In the genomic region with DNA sequence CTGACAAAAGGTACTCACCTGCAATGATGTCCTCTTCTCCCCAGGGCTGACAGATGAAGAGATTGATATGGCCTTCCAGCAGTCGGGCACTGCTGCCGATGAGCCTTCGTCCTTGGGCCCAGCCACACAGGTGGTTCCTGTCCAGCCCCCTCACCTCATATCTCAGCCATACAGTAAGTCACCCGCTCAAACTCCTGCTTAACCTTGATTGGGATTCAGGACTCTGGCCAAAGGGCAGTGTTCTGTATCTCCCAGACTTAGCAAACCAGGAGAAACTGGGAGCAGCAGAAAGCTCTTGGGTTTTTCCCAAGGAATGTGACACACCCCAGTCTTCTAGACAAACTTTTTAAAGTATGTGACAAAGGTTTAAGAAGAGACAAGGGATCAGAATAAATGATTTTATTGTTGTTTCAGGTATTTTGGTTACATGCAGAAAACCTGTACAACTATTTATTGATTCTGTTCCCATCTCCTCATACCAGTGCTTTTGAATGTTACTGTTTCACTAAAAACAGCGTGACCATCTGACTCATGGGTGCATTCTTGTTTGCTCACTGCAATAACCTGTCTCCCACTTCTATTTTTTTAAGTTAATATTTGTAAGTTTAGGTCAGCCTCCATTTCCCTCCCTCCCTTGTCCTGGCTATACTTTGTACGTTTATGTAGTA, we compare ENCODE assay signal across 14 cellular contexts.
DNase-seq lines count a peak whose midpoint lies in the region; ATAC-seq and TF ChIP-seq lines count a peak whose summit lies in the region.
"Had no signal": no experiment of that assay in that cellular context is flagged by ENCODE, and none has a peak within 500 bp of the region (broad histone marks: within the 10 kb centered on the region; RNA-seq: fewer than 3 reads in every experiment).

No MANE protein-coding gene starts in this region.

- no CpG with 5 or more reads among the region's 6 CpGs for WGBS in IMR-90 (ENCODE audit: extremely low coverage in 2 of 2, insufficient read length in 1 of 2), 2 experiments
- WGBS in mesenchymal stem cell, result 90% methylated on average over 4 of the region's 6 CpGs

- intact Hi-C loops in IMR-90 (cut with micrococcal nuclease), result loop anchor here (2.0 kb wide), 1 partner anchor 69 kb away; no protein-coding TSS in a partner anchor
- intact Hi-C loops in CD4-positive, alpha-beta memory T cell (cut with micrococcal nuclease), result no loop called here

- in situ Hi-C loops in ACHN (cut with HindIII; ENCODE audit: low pct_ligation_motif_present, low pct_unique_long_range_greater_than_20kb, low sequenced_read_pairs) (no loop called here), IMR-90 (cut with MboI; ENCODE audit: low sequenced_read_pairs) (no loop called here), HAP-1 (cut with MboI; ENCODE audit: low sequenced_read_pairs) (no loop called here)

- TF ChIP-seq RAD21 in IMR-90 (IDR thresholded peaks at IDR 0.05; ENCODE audit: low read length), result no peak

- no peaks in the 10 kb centered on the region for H4K20me1 ChIP-seq in IMR-90 (ENCODE audit: insufficient read depth, low read length)

- peak overlapping the region; percentile 84 for H2AK5ac ChIP-seq in IMR-90 (ENCODE audit: low read depth, low read length)
- peak overlapping the region; percentile 93 for H2AK5ac ChIP-seq in mesenchymal stem cell (ENCODE audit: low read length, severe bottlenecking)

- H2BK15ac ChIP-seq in IMR-90 (ENCODE audit: low read depth, low read length) (peak overlapping the region; percentile 79; the same call in 2 of the 3 replicates), mesenchymal stem cell (ENCODE audit: low read depth, poor library complexity, severe bottlenecking) (no peak overlapping the region)

- dilution Hi-C loops in IMR-90 (cut with HindIII; ENCODE audit: low sequenced_read_pairs, unreplicated experiment), result no loop called here

- TF ChIP-seq POLR2A in IMR-90 (IDR thresholded peaks at IDR 0.05; ENCODE audit: low read depth, low read length), result no peak

- H3K4me1 ChIP-seq in IMR-90 (ENCODE audit: control insufficient read depth, insufficient read depth, low read length), result peaks cover 19% of the 10 kb centered on the region
- H3K4me1 ChIP-seq in mesenchymal stem cell (ENCODE audit: control insufficient read depth, insufficient read depth, low read depth, low read length), result peaks cover 21% of the 10 kb centered on the region
- no peaks in the 10 kb centered on the region for H3K4me1 ChIP-seq in CD4-positive, alpha-beta memory T cell (ENCODE audit: insufficient read depth, low read length)
- peaks cover 8% of the 10 kb centered on the region for H3K4me1 ChIP-seq in HAP-1

- H2BK12ac ChIP-seq in mesenchymal stem cell (ENCODE audit: low read length in 2 of 2), result no peak overlapping the region

- no peaks in the 10 kb centered on the region for H3K4me1 Mint-ChIP-seq in CD4-positive, alpha-beta memory T cell
- peaks cover 0 to 1% of the 10 kb centered on the region in 2 donors for H3K4me1 Mint-ChIP-seq in immature natural killer cell

- H4K5ac ChIP-seq in IMR-90 (ENCODE audit: low read depth, low read length), result peak overlapping the region; percentile 77; the same call in 1 of the 2 replicates

- H3K23ac ChIP-seq in IMR-90 (ENCODE audit: low read depth, low read length) (peak overlapping the region; percentile 23), mesenchymal stem cell (ENCODE audit: low read length in 2 of 2) (no peak overlapping the region)

- H2BK5ac ChIP-seq in IMR-90 (ENCODE audit: low read depth, low read length, poor library complexity, severe bottlenecking) (peak overlapping the region; percentile 89), mesenchymal stem cell (ENCODE audit: low read depth, low read length, poor library complexity, severe bottlenecking) (peak overlapping the region; percentile 83)

- H3K79me1 ChIP-seq in IMR-90 (ENCODE audit: low read depth in 1 of 2, low read length in 2 of 2), result peaks cover 6 to 26% of the 10 kb centered on the region in 2 experiments; a peak in 2 of 4 replicates
- H3K79me1 ChIP-seq in mesenchymal stem cell (replicated peaks; ENCODE audit: low read length, poor library complexity, severe bottlenecking), result peaks cover 24% of the 10 kb centered on the region

- H4K91ac ChIP-seq in IMR-90 (ENCODE audit: insufficient read depth, low read depth, low read length), result peak overlapping the region; percentile 83
- no peak overlapping the region for H4K91ac ChIP-seq in mesenchymal stem cell (ENCODE audit: low read length)

- peaks cover 18% of the 10 kb centered on the region for H3K9me1 ChIP-seq in IMR-90 (ENCODE audit: insufficient read depth, low read length)

- POLR2A ChIA-PET in IMR-90 (lab: Charles Lee; ENCODE audit: unreplicated experiment), result no interaction called here
- POLR2A ChIA-PET in CD4-positive, alpha-beta memory T cell (lab: Charles Lee; ENCODE audit: partially characterized antibody), result no interaction called here

- peak overlapping the region; percentile 51 for H2AK9ac ChIP-seq in IMR-90 (replicated peaks; ENCODE audit: low read depth, low read length, poor library complexity)

- H3K27me3 ChIP-seq in IMR-90 (ENCODE audit: control insufficient read depth, insufficient read depth, low read length) (no peaks in the 10 kb centered on the region), mesenchymal stem cell (ENCODE audit: control insufficient read depth in 1 of 2, insufficient read depth in 1 of 2, low read length in 2 of 2) (no peaks in the 10 kb centered on the region), HAP-1 (ENCODE audit: low read depth) (no peaks in the 10 kb centered on the region)
- H3K27me3 ChIP-seq in CD4-positive, alpha-beta memory T cell (ENCODE audit: insufficient read depth, low read length), result no peaks in the 10 kb centered on the region

- H3K14ac ChIP-seq in IMR-90 (replicated peaks; ENCODE audit: low read depth, low read length), result peak overlapping the region; percentile 80
- H3K14ac ChIP-seq in mesenchymal stem cell (ENCODE audit: low read length in 2 of 2), result peak overlapping the region in 1 of 2 experiments; percentile 11

- no peaks in the 10 kb centered on the region for H3K9me3 ChIP-seq in IMR-90 (ENCODE audit: control insufficient read depth, insufficient read depth, low read length)
- no peaks in the 10 kb centered on the region for H3K9me3 ChIP-seq in mesenchymal stem cell (ENCODE audit: control insufficient read depth, low read length)
- no peaks in the 10 kb centered on the region for H3K9me3 ChIP-seq in CD4-positive, alpha-beta memory T cell (ENCODE audit: control insufficient read depth in 1 of 2, low read length in 2 of 2)
- H3K9me3 ChIP-seq in HAP-1, result no peaks in the 10 kb centered on the region

- peak overlapping the region in 1 of 7 donors; percentile 52 for H3K27ac Mint-ChIP-seq in CD4-positive, alpha-beta memory T cell
- H3K27ac Mint-ChIP-seq in immature natural killer cell, result no peak overlapping the region
- H3K27ac Mint-ChIP-seq: B cell had no signal

- H3K4me2 ChIP-seq in IMR-90 (ENCODE audit: low read depth, low read length) (peak overlapping the region; percentile 44; the same call in 1 of the 2 replicates), mesenchymal stem cell (ENCODE audit: low read length, poor library complexity, severe bottlenecking) (peak overlapping the region; percentile 3)

- no peak overlapping the region for H3K4me3 Mint-ChIP-seq in CD4-positive, alpha-beta memory T cell
- no peak overlapping the region for H3K4me3 Mint-ChIP-seq in immature natural killer cell
- H3K4me3 Mint-ChIP-seq: B cell had no signal

- no peak for TF ChIP-seq CTCF in IMR-90 (conservative IDR thresholded peaks at IDR 0.05; ENCODE audit: low read depth, low read length)
- TF ChIP-seq CTCF in cardiac fibroblast (IDR thresholded peaks at IDR 0.05; ENCODE audit: low read depth, low read length), result no peak

- BruUV-seq in IMR-90 (replicated peaks; lab: Mats Ljungman, UMichigan), result no TSS peak

- H3K27ac ChIP-seq in IMR-90 (ENCODE audit: insufficient read depth, low read length), result peak overlapping the region; percentile 71
- H3K27ac ChIP-seq in mesenchymal stem cell (ENCODE audit: low read length, poor library complexity, severe bottlenecking), result peak overlapping the region; percentile 95
- no peak overlapping the region for H3K27ac ChIP-seq in CD4-positive, alpha-beta memory T cell (ENCODE audit: low read depth, low read length)

- H3K4ac ChIP-seq in IMR-90 (ENCODE audit: low read depth, low read length), result peak overlapping the region; percentile 84
- H3K4ac ChIP-seq in mesenchymal stem cell (ENCODE audit: low read depth in 1 of 2, low read length in 2 of 2), result no peak overlapping the region

- no peaks in the 10 kb centered on the region for H3K9me3 Mint-ChIP-seq in CD4-positive, alpha-beta memory T cell
- H3K9me3 Mint-ChIP-seq in immature natural killer cell, result no peaks in the 10 kb centered on the region

- H2BK120ac ChIP-seq in IMR-90 (ENCODE audit: low read depth, low read length) (peak overlapping the region; percentile 87), mesenchymal stem cell (ENCODE audit: low read depth, low read length) (no peak overlapping the region)

- ATAC-seq in IMR-90 (ENCODE audit: low read depth), result peak; percentile 86
- ATAC-seq: stimulated activated naive CD8-positive, alpha-beta T cell treated with anti-CD3 and anti-CD28 coated beads, Interleukin-15, Interleukin-2, amounts not matched to agents 100 U/mL and 50 U/mL, for 24 hours had no signal

- H4K8ac ChIP-seq in IMR-90 (ENCODE audit: low read depth in 2 of 2, low read length in 2 of 2), result peak overlapping the region; percentile 57 to 71; a peak in 1 of 4 replicates
- H4K8ac ChIP-seq in mesenchymal stem cell (ENCODE audit: low read length), result no peak overlapping the region

- H3K36me3 ChIP-seq in IMR-90 (ENCODE audit: control insufficient read depth, insufficient read depth, low read length), result no peaks in the 10 kb centered on the region
- peaks cover 0 to 14% of the 10 kb centered on the region in 2 experiments for H3K36me3 ChIP-seq in mesenchymal stem cell (ENCODE audit: control insufficient read depth in 1 of 2, insufficient read depth in 2 of 2, low read depth in 1 of 2, low read length in 2 of 2)
- no peaks in the 10 kb centered on the region for H3K36me3 ChIP-seq in CD4-positive, alpha-beta memory T cell (ENCODE audit: insufficient read depth, low read length)
- no peaks in the 10 kb centered on the region for H3K36me3 ChIP-seq in HAP-1 (replicated peaks)

- H3K9ac ChIP-seq in IMR-90 (ENCODE audit: low read depth, low read length) (no peak overlapping the region), mesenchymal stem cell (ENCODE audit: low read length) (peak overlapping the region; percentile 12)

- DNase-seq in ACHN (peak; percentile 90), IMR-90 (peak; percentile 90), cardiac fibroblast (ENCODE audit: low read depth in 2 of 2) (peak; percentile 44 to 87), mesenchymal stem cell (peak; percentile 46), NCI-H1417 treated with DMSO at 0.1 percent for 48 hours (lab: John Stamatoyannopoulos, UW) (no peak), immature natural killer cell (no peak), HAP-1 (ENCODE audit: low spot score in 2 of 2) (no peak)
- no peak for DNase-seq in CD4-positive, alpha-beta memory T cell
- DNase-seq: anterior cingulate cortex; NCI-H1105; NCI-H82; stimulated activated naive CD8-positive, alpha-beta T cell treated with anti-CD3 and anti-CD28 coated beads, Interleukin-15, Interleukin-2, amounts not matched to agents 100 U/mL and 50 U/mL, for 24 hours; T-helper 1 cell had no signal

- H3K56ac ChIP-seq in IMR-90 (ENCODE audit: extremely low read depth, insufficient read depth, low read length), result no peak overlapping the region

- H3K4me3 ChIP-seq in IMR-90 (ENCODE audit: insufficient read depth, low read depth, low read length), result no peak overlapping the region
- H3K4me3 ChIP-seq in cardiac fibroblast (replicated peaks in 1 of 2; ENCODE audit: low read depth in 2 of 2, low read length in 2 of 2), result no peak overlapping the region
- no peak overlapping the region for H3K4me3 ChIP-seq in mesenchymal stem cell (ENCODE audit: insufficient read depth in 1 of 2, low read depth in 1 of 2, low read length in 2 of 2)
- no peak overlapping the region for H3K4me3 ChIP-seq in CD4-positive, alpha-beta memory T cell (ENCODE audit: low read length in 2 of 2)
- H3K4me3 ChIP-seq in HAP-1, result no peak overlapping the region

- CTCF ChIA-PET in IMR-90 (lab: Yijun Ruan, JAX), result interaction anchor here (0.6 kb wide), 1 partner anchor 319 kb away, joined by 3 read pairs; no protein-coding TSS in a partner anchor
- CTCF ChIA-PET in CD4-positive, alpha-beta memory T cell (lab: Charles Lee; ENCODE audit: partially characterized antibody), result no interaction called here

- H2BK20ac ChIP-seq in IMR-90 (ENCODE audit: low read depth, low read length), result peak overlapping the region; percentile 79

- peaks cover 22 to 25% of the 10 kb centered on the region in 2 donors for H3K36me3 Mint-ChIP-seq in CD4-positive, alpha-beta memory T cell
- H3K36me3 Mint-ChIP-seq in immature natural killer cell, result peaks cover 0 to 18% (median 0%) of the 10 kb centered on the region in 3 donors

- H3K18ac ChIP-seq in IMR-90 (ENCODE audit: low read depth, low read length), result peak overlapping the region; percentile 66
- H3K18ac ChIP-seq in mesenchymal stem cell (ENCODE audit: low read depth in 1 of 2, low read length in 2 of 2), result peak overlapping the region in 1 of 2 experiments; percentile 28

- H2AFZ ChIP-seq in IMR-90 (replicated peaks; ENCODE audit: low read length, poor library complexity), result peak overlapping the region; percentile 1
- no peak overlapping the region for H2AFZ ChIP-seq in mesenchymal stem cell (ENCODE audit: low read depth, low read length)

- no peaks in the 10 kb centered on the region for H3K27me3 Mint-ChIP-seq in CD4-positive, alpha-beta memory T cell
- no peaks in the 10 kb centered on the region for H3K27me3 Mint-ChIP-seq in immature natural killer cell (ENCODE audit: low read depth in 3 of 3)
- H3K27me3 Mint-ChIP-seq: B cell had no signal

Comparison
In these comparisons a context has a peak if more than half of its experiments do, and no peak if none do; other contexts are left out.
1. DNase-seq: peak in ACHN (single experiment), IMR-90 (single experiment), cardiac fibroblast (2 of 2) and mesenchymal stem cell (single experiment); none in CD4-positive, alpha-beta memory T cell (0 of 5), NCI-H1417 treated with DMSO at 0.1 percent for 48 hours (single experiment), immature natural killer cell (0 of 3) and HAP-1 (0 of 2).